In the genomic region with DNA sequence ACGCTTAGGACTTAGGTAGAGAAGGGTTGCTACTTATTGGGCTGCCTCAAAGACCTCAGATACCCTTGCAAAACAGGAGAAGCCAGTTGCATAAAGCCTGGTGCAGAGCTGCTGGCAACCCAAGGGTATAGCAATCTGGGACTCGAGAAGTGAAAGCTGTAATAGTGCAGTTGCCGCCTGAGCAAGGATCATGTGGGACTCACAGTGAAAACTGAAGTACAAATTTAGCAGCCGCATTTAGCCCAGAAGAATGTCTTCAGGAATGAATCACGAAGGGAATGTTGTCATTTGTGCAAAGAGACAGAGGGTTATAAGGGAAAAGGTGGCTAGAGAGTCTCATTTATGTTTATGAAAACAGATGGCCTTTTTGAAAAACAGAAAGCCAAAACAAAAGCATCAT, we compare ENCODE assay signal across 13 cellular contexts.
DNase-seq lines count a peak whose midpoint lies in the region; ATAC-seq and TF ChIP-seq lines count a peak whose summit lies in the region.
"Had no signal": no experiment of that assay in that cellular context is flagged by ENCODE, and none has a peak within 500 bp of the region (broad histone marks: within the 10 kb centered on the region; RNA-seq: fewer than 3 reads in every experiment).

No MANE protein-coding gene starts in this region.

- H3K27me3 ChIP-seq in breast epithelium = no peaks in the 10 kb centered on the region
- H3K27me3 ChIP-seq in thoracic aorta (replicated peaks; ENCODE audit: insufficient read depth) = no peaks in the 10 kb centered on the region

- no peak for TF ChIP-seq CTCF in MCF 10A (IDR thresholded peaks at IDR 0.05; ENCODE audit: unreplicated experiment)
- TF ChIP-seq CTCF in breast epithelium (IDR thresholded peaks at IDR 0.05) = no peak
- no peak for TF ChIP-seq CTCF in coronary artery (IDR thresholded peaks at IDR 0.05)
- no peak for TF ChIP-seq CTCF in thoracic aorta (IDR thresholded peaks at IDR 0.05)

- ATAC-seq in thoracic aorta (ENCODE audit: insufficient number of reproducible peaks, low FRiP score, low read depth) (peak; percentile 74), GM21717 (IDR thresholded peaks at IDR 0.05; ENCODE audit: unreplicated experiment) (no peak)
- ATAC-seq: activated naive CD4-positive, alpha-beta T cell treated with anti-CD3 and anti-CD28 coated beads, Interleukin-2, amount 50 U/mL, for 72 hours had no signal

- no peaks in the 10 kb centered on the region for H3K4me1 ChIP-seq in breast epithelium
- peaks cover 10 to 22% of the 10 kb centered on the region in 2 donors for H3K4me1 ChIP-seq in thoracic aorta (ENCODE audit: control insufficient read depth in 1 of 2, low read depth in 2 of 2)

- no peaks in the 10 kb centered on the region for H3K36me3 ChIP-seq in breast epithelium
- no peaks in the 10 kb centered on the region for H3K36me3 ChIP-seq in thoracic aorta

- CTCF ChIA-PET in MCF 10A (lab: Yijun Ruan, JAX) = interaction anchor here (0.6 to 2.6 kb wide), 5 partner anchors 12 to 530 kb away, joined by 3 to 13 read pairs (median 3); no protein-coding TSS in a partner anchor

- H3K27ac ChIP-seq in breast epithelium = peak overlapping the region in 1 of 2 donors; percentile 2
- peak overlapping the region; percentile 46 to 49 for H3K27ac ChIP-seq in coronary artery
- peak overlapping the region; percentile 50 to 63 for H3K27ac ChIP-seq in thoracic aorta
- H3K27ac ChIP-seq: RWPE1 had no signal

- no peak for TF ChIP-seq POLR2A in breast epithelium (IDR thresholded peaks at IDR 0.05)

- no peak overlapping the region for H3K4me3 ChIP-seq in breast epithelium
- H3K4me3 ChIP-seq in coronary artery = peak overlapping the region; percentile 23
- peak overlapping the region; percentile 58 for H3K4me3 ChIP-seq in thoracic aorta

- H3K4me1 Mint-ChIP-seq in MCF 10A (ENCODE audit: insufficient read depth, unreplicated experiment) = peaks cover 28% of the 10 kb centered on the region
- H3K4me1 Mint-ChIP-seq: activated CD4-positive, alpha-beta T cell treated with anti-CD3 and anti-CD28 coated beads, Interleukin-2, amount 10 ng/mL, durations not matched to agents 7 days and 5 days; naive B cell had no signal

- no peaks in the 10 kb centered on the region for H3K9me3 ChIP-seq in breast epithelium
- H3K9me3 ChIP-seq in thoracic aorta = no peaks in the 10 kb centered on the region

- no peaks in the 10 kb centered on the region for H3K36me3 Mint-ChIP-seq in MCF 10A (ENCODE audit: insufficient read depth, unreplicated experiment)
- H3K36me3 Mint-ChIP-seq: activated naive CD4-positive, alpha-beta T cell treated with anti-CD3 and anti-CD28 coated beads, Interleukin-2, amount 50 U/mL, for 72 hours; naive B cell had no signal

- H3K4me3 Mint-ChIP-seq in MCF 10A (ENCODE audit: unreplicated experiment) = peak overlapping the region; percentile 60
- H3K4me3 Mint-ChIP-seq: activated CD4-positive, alpha-beta T cell treated with anti-CD3 and anti-CD28 coated beads, Interleukin-2, amount 10 ng/mL, durations not matched to agents 7 days and 5 days; naive B cell had no signal

- no TSS peak for BruUV-seq in MCF 10A (replicated peaks; lab: Mats Ljungman, UMichigan)

- H3K27ac Mint-ChIP-seq in MCF 10A (ENCODE audit: low read depth, unreplicated experiment) = peak overlapping the region; percentile 62
- H3K27ac Mint-ChIP-seq: activated CD4-positive, alpha-beta T cell treated with anti-CD3 and anti-CD28 coated beads, Interleukin-2, amount 10 ng/mL, durations not matched to agents 7 days and 5 days; activated naive CD4-positive, alpha-beta T cell treated with anti-CD3 and anti-CD28 coated beads, Interleukin-2, amount 50 U/mL, for 72 hours; naive B cell had no signal

- intact Hi-C loops in MCF 10A (cut with micrococcal nuclease) (no loop called here), breast epithelium (cut with DNase I; ENCODE audit: low total_unique reads) (no loop called here)

- POLR2A ChIA-PET in MCF 10A (lab: Yijun Ruan, JAX) = interaction anchor here (0.5 to 1.4 kb wide), 7 partner anchors 9 to 1740 kb away, joined by 3 to 5 read pairs (median 3); no protein-coding TSS in a partner anchor

- DNase-seq in MCF 10A (ENCODE audit: unreplicated experiment) (peak; percentile 45), breast epithelium (ENCODE audit: low spot score in 2 of 2) (no peak), coronary artery (ENCODE audit: low spot score) (no peak), left kidney (ENCODE audit: low read depth, low spot score) (peak; percentile 7), thoracic aorta (ENCODE audit: low spot score) (no peak), SW 1271 (lab: John Stamatoyannopoulos, UW) (no peak)
- no peak for DNase-seq in stimulated activated CD4-positive, alpha-beta T cell treated with anti-CD3 and anti-CD28 coated beads, Interleukin-15, amount 100 ng/mL, for 24 hours
- DNase-seq: activated CD4-positive, alpha-beta T cell treated with anti-CD3 and anti-CD28 coated beads, Interleukin-2, amount 10 ng/mL, durations not matched to agents 7 days and 5 days; naive B cell; NCI-H1105 treated with DMSO at 0.1 percent for 48 hours had no signal

- H3K27me3 Mint-ChIP-seq in MCF 10A (ENCODE audit: insufficient read depth, unreplicated experiment) = no peaks in the 10 kb centered on the region

- H3K9me3 Mint-ChIP-seq in MCF 10A (ENCODE audit: unreplicated experiment) = no peaks in the 10 kb centered on the region
- H3K9me3 Mint-ChIP-seq: activated CD4-positive, alpha-beta T cell treated with anti-CD3 and anti-CD28 coated beads, Interleukin-2, amount 10 ng/mL, durations not matched to agents 7 days and 5 days had no signal

Comparison
In these comparisons a context has a peak if more than half of its experiments do, and no peak if none do; other contexts are left out.
1. DNase-seq: peak in MCF 10A (single experiment) and left kidney (single experiment); none in breast epithelium (0 of 2), coronary artery (single experiment), thoracic aorta (single experiment), SW 1271 (0 of 2) and stimulated activated CD4-positive, alpha-beta T cell treated with anti-CD3 and anti-CD28 coated beads, Interleukin-15, amount 100 ng/mL, for 24 hours (single experiment).
2. H3K4me3 ChIP-seq: peak in coronary artery (single experiment) and thoracic aorta (single experiment); none in breast epithelium (0 of 3).